18 cellular contexts compared by ENCODE assay signal in the genomic region with DNA sequence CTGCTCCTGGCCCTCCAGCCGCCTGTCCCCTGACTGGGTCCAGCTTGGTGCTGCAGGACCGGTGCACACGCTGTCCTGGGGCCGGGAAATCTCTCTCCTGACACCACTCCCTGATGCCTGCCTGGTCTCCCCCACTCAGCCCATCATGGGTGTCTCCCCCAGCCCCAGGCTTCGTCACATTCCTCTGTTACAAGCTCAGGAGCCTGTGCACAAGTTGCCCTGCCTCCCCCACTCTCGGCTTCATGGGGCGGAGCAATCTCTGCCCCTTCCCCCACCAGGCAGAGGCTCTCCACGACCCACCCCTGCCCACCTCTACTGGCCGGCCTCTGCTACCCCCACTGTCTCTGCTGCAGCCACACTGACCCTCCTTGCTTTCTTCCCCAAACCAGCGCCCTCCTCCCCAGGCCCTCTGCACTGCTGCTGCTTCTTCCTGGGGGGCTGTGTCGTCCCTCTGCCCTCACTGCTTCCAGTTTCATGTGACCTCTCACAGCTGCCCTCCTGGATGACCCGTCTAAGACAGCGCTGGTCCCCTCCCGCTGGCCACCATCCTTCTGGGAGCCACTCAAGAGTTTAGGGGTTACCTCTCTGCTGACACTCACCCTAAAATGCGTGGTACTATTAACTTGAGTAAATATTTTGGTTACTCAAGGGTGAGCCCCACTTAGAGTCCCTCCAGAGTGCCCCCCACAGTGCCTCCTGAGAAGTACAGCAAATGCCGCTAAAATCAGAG. TPM values are rescaled to one million over a fixed set of nuclear protein-coding genes. Genes with fewer than 3 reads are reported as not detected.
"Had no signal": no experiment of that assay in that cellular context is flagged by ENCODE, and none has a peak within 500 bp of the region (broad histone marks: within the 10 kb centered on the region; RNA-seq: fewer than 3 reads in every experiment).

No MANE protein-coding gene starts in this region.

- ATAC-seq: activated CD4-positive, alpha-beta T cell treated with anti-CD3 and anti-CD28 coated beads for 36 hours; activated CD8-positive, alpha-beta memory T cell treated with anti-CD3 and anti-CD28 coated beads, Interleukin-2, amount 10 ng/mL, durations not matched to agents 7 days and 5 days; body of pancreas; naive thymus-derived CD8-positive, alpha-beta T cell; psoas muscle; stimulated activated memory B cell treated with anti-CD40 and anti-IgM and Interleukin-4, amounts not matched to agents 10 μg/mL and 1 μg/mL and 100 μg/mL, for 72 hours had no signal

- H3K4me1 ChIP-seq: colonic mucosa had no signal

- H2AFZ ChIP-seq: hepatocyte had no signal

- H3K4me2 ChIP-seq: hepatocyte had no signal

- H3K27me3 ChIP-seq: body of pancreas had no signal

- FAIRE-seq: kidney had no signal

- H3K27ac ChIP-seq: body of pancreas, colonic mucosa, esophagus muscularis mucosa, hepatocyte, left ventricle myocardium inferior, psoas muscle, WERI-Rb-1 had no signal

- H3K4me3 ChIP-seq: body of pancreas, colonic mucosa, esophagus muscularis mucosa, hepatocyte, left ventricle myocardium inferior, psoas muscle had no signal

- H3K36me3 ChIP-seq: colonic mucosa, esophagus muscularis mucosa, left ventricle myocardium inferior, WERI-Rb-1 had no signal

- H3K79me2 ChIP-seq: hepatocyte had no signal

- DNase-seq: activated CD4-positive, alpha-beta memory T cell treated with anti-CD3 and anti-CD28 coated beads for 36 hours; activated CD4-positive, alpha-beta T cell treated with anti-CD3 and anti-CD28 coated beads for 36 hours; activated CD8-positive, alpha-beta memory T cell treated with anti-CD3 and anti-CD28 coated beads, Interleukin-2, amount 10 ng/mL, durations not matched to agents 7 days and 5 days; activated T-cell treated with anti-CD3 and anti-CD28 coated beads, Interleukin-2, amount 50 U/mL, for 1 hour; amniotic stem cell; body of pancreas; caudate nucleus; colonic mucosa; kidney; left ventricle myocardium inferior; naive thymus-derived CD8-positive, alpha-beta T cell; nucleus accumbens; psoas muscle; stimulated activated CD4-positive, alpha-beta T cell treated with anti-CD3 and anti-CD28 coated beads, Interleukin-1b, Interleukin-23, amount 100 ng/mL, for 48 hours; WERI-Rb-1 had no signal

- H3K9me3 ChIP-seq: body of pancreas, colonic mucosa, esophagus muscularis mucosa, left ventricle myocardium inferior, psoas muscle had no signal

RNA-seq across cellular contexts. Expression of a gene that starts 5.7 kb away (rescaled TPM):
- total RNA-seq: activated CD8-positive, alpha-beta memory T cell treated with anti-CD3 and anti-CD28 coated beads, Interleukin-2, amount 10 ng/mL, durations not matched to agents 7 days and 5 days; psoas muscle had no signal
